ENCODE assay signal across 1 cellular context in genomic region chr13:71028884-71029283, GRCh38.
TF ChIP-seq lines count a peak whose summit lies in the region.

No MANE protein-coding gene starts in this region.

TF ChIP-seq in HEK293, 187 proteins besides CTCF, POLR2A, EP300 and RAD21 (continued from another document):
- no peak for TF ChIP-seq IKZF3 (tag by site-specific recombination; IDR thresholded peaks at IDR 0.05)
TF ChIP-seq in HEK293: peak in this region for 2.
